8 cellular contexts compared by ENCODE assay signal in the genomic region with DNA sequence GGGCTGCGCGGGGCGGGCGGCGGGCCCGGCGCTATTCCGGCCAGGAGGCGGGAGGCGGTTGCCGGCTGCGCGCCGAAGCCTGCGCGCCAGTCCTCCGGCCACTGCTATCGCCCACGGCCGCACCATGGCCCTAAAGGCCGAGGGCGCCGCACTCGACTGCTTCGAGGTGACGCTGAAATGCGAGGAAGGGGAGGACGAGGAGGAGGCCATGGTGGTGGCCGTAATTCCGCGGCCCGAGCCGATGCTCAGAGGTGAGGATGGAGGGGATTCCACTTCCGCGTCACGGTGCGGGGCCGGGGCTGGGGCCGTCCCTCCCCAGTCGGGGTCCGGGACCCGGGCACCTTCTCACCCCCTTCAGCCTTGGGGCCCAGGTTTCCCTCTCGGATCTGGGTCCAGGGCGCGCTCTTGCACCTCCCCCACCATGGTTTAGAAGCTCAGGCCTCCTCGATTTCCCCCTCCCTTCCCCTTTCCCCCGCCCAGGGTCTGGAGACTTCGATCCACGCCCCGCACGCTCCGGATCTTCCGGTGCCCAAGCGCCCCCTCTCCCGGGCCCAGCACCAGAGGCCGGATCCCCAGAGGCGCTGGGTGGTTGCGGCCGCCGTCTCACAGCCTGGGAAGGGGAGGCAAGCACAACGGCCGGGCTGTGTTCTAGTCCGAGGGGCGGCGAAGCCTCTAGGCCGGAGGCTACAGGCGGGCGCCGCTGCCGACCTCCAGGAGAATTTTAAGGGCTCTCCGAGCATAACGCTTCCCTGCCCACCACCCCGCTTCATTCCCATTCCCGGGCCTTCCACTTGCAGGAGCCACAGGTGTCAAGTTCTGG. TPM values are rescaled to one million over a fixed set of nuclear protein-coding genes. Genes with fewer than 3 reads are reported as not detected.
DNase-seq lines count a peak whose midpoint lies in the region; ATAC-seq and TF ChIP-seq lines count a peak whose summit lies in the region.

No MANE protein-coding gene starts in this region.

- H3K4me2 ChIP-seq in hepatocyte = peak overlapping the region; percentile 90

- H3K27ac ChIP-seq in hepatocyte (peak overlapping the region; percentile 84), rectal smooth muscle tissue (ENCODE audit: low read depth, low read length) (peak overlapping the region; percentile 73)

- H3K9ac ChIP-seq in rectal smooth muscle tissue (ENCODE audit: low read length) = peak overlapping the region; percentile 46

- H3K9me3 ChIP-seq in hepatocyte (ENCODE audit: low read depth) = no peaks in the 10 kb centered on the region

- DNase-seq in COLO668 (lab: John Stamatoyannopoulos, UW; ENCODE audit: unreplicated experiment) (peak; percentile 63), SK-N-DZ (ENCODE audit: low spot score) (peak; percentile 55), astrocyte of the hippocampus (ENCODE audit: low read depth, low spot score) (peak; percentile 77), hepatocyte (ENCODE audit: low spot score) (peak; percentile 63), NCI-H128 (lab: John Stamatoyannopoulos, UW; ENCODE audit: unreplicated experiment) (no peak)

- peak overlapping the region; percentile 96 for H2AFZ ChIP-seq in hepatocyte

- H3K4me1 ChIP-seq in hepatocyte (ENCODE audit: insufficient read depth) (peaks cover 12% of the 10 kb centered on the region), rectal smooth muscle tissue (ENCODE audit: control insufficient read depth, insufficient read depth, low read length) (peaks cover 15% of the 10 kb centered on the region)

- peaks cover 48% of the 10 kb centered on the region for H3K79me2 ChIP-seq in hepatocyte

- H3K36me3 ChIP-seq in hepatocyte (replicated peaks; ENCODE audit: insufficient read depth, low read depth) = no peaks in the 10 kb centered on the region
- H3K36me3 ChIP-seq in rectal smooth muscle tissue (ENCODE audit: control insufficient read depth, insufficient read depth, low read length) = peaks cover 16% of the 10 kb centered on the region

- H3K9me2 ChIP-seq in hepatocyte (replicated peaks; ENCODE audit: insufficient read depth) = no peaks in the 10 kb centered on the region

- no peaks in the 10 kb centered on the region for H3K27me3 ChIP-seq in hepatocyte
- H3K27me3 ChIP-seq in rectal smooth muscle tissue (ENCODE audit: control insufficient read depth, insufficient read depth, low read length) = no peaks in the 10 kb centered on the region

- H4K20me1 ChIP-seq in hepatocyte (ENCODE audit: insufficient read depth, poor library complexity, severe bottlenecking) = peaks cover 37% of the 10 kb centered on the region

- ATAC-seq in GM19438 (IDR thresholded peaks at IDR 0.05; ENCODE audit: low read depth, unreplicated experiment) (peak; percentile 42), HG03469 (IDR thresholded peaks at IDR 0.05; ENCODE audit: unreplicated experiment) (peak; percentile 22)

- TF ChIP-seq CTCF in hepatocyte (IDR thresholded peaks at IDR 0.05; ENCODE audit: poor library complexity) = no peak

- H3K4me3 ChIP-seq in hepatocyte = peak overlapping the region; percentile 97
- H3K4me3 ChIP-seq in rectal smooth muscle tissue (ENCODE audit: low read length) = peak overlapping the region; percentile 85

- WGBS in hepatocyte (ENCODE audit: low lambda C conversion rate, missing lambda C conversion rate) = under 1% methylated on average over 52 of the region's 74 CpGs

RNA-seq across cellular contexts. Expression of gene SPINDOC, which starts 0.5 kb away (rescaled TPM):
- 59.1 and 74.8 TPM in 2 replicates for polyA plus RNA-seq in SK-N-DZ (2014; cell fraction: cytosol; rRNA removed)
- polyA plus RNA-seq in SK-N-DZ (2014; cell fraction: nucleus; rRNA removed) = 37.1 and 53.8 TPM in 2 replicates
- total RNA-seq in hepatocyte = 24.0 and 25.2 TPM in 2 replicates
- polyA plus RNA-seq in hepatocyte = 5.4 and 9.9 TPM in 2 replicates

RNA-seq across cellular contexts. Expression of gene MARK2, which starts 25.1 kb away (rescaled TPM):
- 15.2 and 15.4 TPM in 2 replicates for polyA plus RNA-seq in SK-N-DZ (2014; cell fraction: cytosol; rRNA removed)
- polyA plus RNA-seq in SK-N-DZ (2014; cell fraction: nucleus; rRNA removed) = 9.8 and 11.1 TPM in 2 replicates
- 22.4 and 24.1 TPM in 2 replicates for total RNA-seq in hepatocyte
- 40.8 and 48.2 TPM in 2 replicates for polyA plus RNA-seq in hepatocyte

RNA-seq across cellular contexts. Expression of gene ZFTA, which starts 45.2 kb away (rescaled TPM):
- polyA plus RNA-seq in SK-N-DZ (2014; cell fraction: cytosol; rRNA removed) = 29.5 and 41.1 TPM in 2 replicates
- 43.1 and 44.1 TPM in 2 replicates for polyA plus RNA-seq in SK-N-DZ (2014; cell fraction: nucleus; rRNA removed)
- total RNA-seq in hepatocyte = 41.8 and 44.1 TPM in 2 replicates
- polyA plus RNA-seq in hepatocyte = 12.3 and 14.7 TPM in 2 replicates
